In genomic region chr5:150496534-150496933, GRCh38 we compare ENCODE assay signal across 17 cellular contexts. TPM values are rescaled to one million over a fixed set of nuclear protein-coding genes. Genes with fewer than 3 reads are reported as not detected.
DNase-seq lines count a peak whose midpoint lies in the region; ATAC-seq and TF ChIP-seq lines count a peak whose summit lies in the region.
"Had no signal": no experiment of that assay in that cellular context is flagged by ENCODE, and none has a peak within 500 bp of the region (broad histone marks: within the 10 kb centered on the region; RNA-seq: fewer than 3 reads in every experiment).

No MANE protein-coding gene starts in this region.

- peaks cover 45% of the 10 kb centered on the region for H3F3A ChIP-seq in neural progenitor cell (ENCODE audit: low read depth)

- H3K4me3 ChIP-seq in neural progenitor cell: no peak overlapping the region
- H3K4me3 ChIP-seq in thoracic aorta: no peak overlapping the region
- H3K4me3 ChIP-seq: HAP-1 had no signal

- H3K4me3 Mint-ChIP-seq in neural progenitor cell: no peak overlapping the region
- H3K4me3 Mint-ChIP-seq: activated CD8-positive, alpha-beta T cell treated with anti-CD3 and anti-CD28 coated beads, Interleukin-2, amount 10 ng/mL, durations not matched to agents 7 days and 5 days; natural killer cell treated with Interleukin-12 subunit alpha and Interleukin-12 subunit beta and Interleukin-15 and Interleukin-18, amount 100 ng/mL, for 72 hours had no signal

- CTCF ChIA-PET in RWPE1 (lab: Yijun Ruan, JAX): interaction anchor here (0.7 to 1.1 kb wide), 2 partner anchors 21 to 23 kb away, joined by 3 read pairs; no protein-coding TSS in a partner anchor

- H3K4me1 ChIP-seq in neural progenitor cell: peaks cover 56% of the 10 kb centered on the region
- H3K4me1 ChIP-seq in thoracic aorta (ENCODE audit: control insufficient read depth in 1 of 2, low read depth in 2 of 2): peaks cover 45 to 87% of the 10 kb centered on the region in 2 donors

- no peaks in the 10 kb centered on the region for H3K9me3 ChIP-seq in neural progenitor cell (ENCODE audit: low read depth)
- no peaks in the 10 kb centered on the region for H3K9me3 ChIP-seq in thoracic aorta
- H3K9me3 ChIP-seq: HAP-1 had no signal

- no peaks in the 10 kb centered on the region for H3K9me3 Mint-ChIP-seq in neural progenitor cell
- H3K9me3 Mint-ChIP-seq: natural killer cell treated with Interleukin-12 subunit alpha and Interleukin-12 subunit beta and Interleukin-15 and Interleukin-18, amount 100 ng/mL, for 72 hours had no signal

- no peak for ATAC-seq in thoracic aorta (ENCODE audit: insufficient number of reproducible peaks, low FRiP score, low read depth)
- no peak for ATAC-seq in HG03097 (IDR thresholded peaks at IDR 0.05; ENCODE audit: low FRiP score, unreplicated experiment)
- ATAC-seq: activated CD8-positive, alpha-beta T cell treated with anti-CD3 and anti-CD28 coated beads, Interleukin-2, amount 10 ng/mL, durations not matched to agents 7 days and 5 days; natural killer cell treated with Interleukin-12 subunit alpha and Interleukin-12 subunit beta and Interleukin-15 and Interleukin-18, amount 100 ng/mL, for 72 hours had no signal

- H3K9ac ChIP-seq in neural progenitor cell: no peak overlapping the region

- no peak overlapping the region for H3K27ac Mint-ChIP-seq in neural progenitor cell
- H3K27ac Mint-ChIP-seq: activated CD8-positive, alpha-beta T cell treated with anti-CD3 and anti-CD28 coated beads, Interleukin-2, amount 10 ng/mL, durations not matched to agents 7 days and 5 days had no signal

- H3K4me2 ChIP-seq in neural progenitor cell: no peak overlapping the region

- no peaks in the 10 kb centered on the region for H3K27me3 ChIP-seq in neural progenitor cell
- no peaks in the 10 kb centered on the region for H3K27me3 ChIP-seq in thoracic aorta (replicated peaks; ENCODE audit: insufficient read depth)

- H2AFZ ChIP-seq in neural progenitor cell (replicated peaks): no peak overlapping the region

- H3K36me3 ChIP-seq in neural progenitor cell (no peaks in the 10 kb centered on the region), thoracic aorta (no peaks in the 10 kb centered on the region)

- H4K20me1 ChIP-seq in neural progenitor cell (ENCODE audit: low read depth): peaks cover 31% of the 10 kb centered on the region

- in situ Hi-C loops in ACHN (cut with HindIII; ENCODE audit: low pct_ligation_motif_present, low pct_unique_long_range_greater_than_20kb, low sequenced_read_pairs): no loop called here

- H3K36me3 Mint-ChIP-seq in neural progenitor cell: peaks cover 8% of the 10 kb centered on the region
- H3K36me3 Mint-ChIP-seq: natural killer cell treated with Interleukin-12 subunit alpha and Interleukin-12 subunit beta and Interleukin-15 and Interleukin-18, amount 100 ng/mL, for 72 hours had no signal

- no peak for TF ChIP-seq CTCF in RWPE1 (conservative IDR thresholded peaks at IDR 0.05; ENCODE audit: low read depth)
- TF ChIP-seq CTCF in neural progenitor cell (IDR thresholded peaks at IDR 0.05): no peak
- TF ChIP-seq CTCF in thoracic aorta (IDR thresholded peaks at IDR 0.05): no peak

- H3K27me3 Mint-ChIP-seq in neural progenitor cell (ENCODE audit: insufficient read depth, low read depth): peaks cover 5% of the 10 kb centered on the region
- H3K27me3 Mint-ChIP-seq: natural killer cell treated with Interleukin-12 subunit alpha and Interleukin-12 subunit beta and Interleukin-15 and Interleukin-18, amount 100 ng/mL, for 72 hours had no signal

- H3K79me2 ChIP-seq in neural progenitor cell (ENCODE audit: low read depth): peaks cover 96% of the 10 kb centered on the region

- H3K27ac ChIP-seq in RWPE1 (peak overlapping the region; percentile 97), epithelial cell of prostate (peak overlapping the region; percentile 88), neural progenitor cell (peak overlapping the region; percentile 31), thoracic aorta (peak overlapping the region; percentile 32 to 90)

- DNase-seq in RWPE1 (ENCODE audit: low spot score) (no peak), epithelial cell of prostate (ENCODE audit: low read depth, low spot score) (no peak), neural progenitor cell (ENCODE audit: low spot score) (no peak), thoracic aorta (ENCODE audit: low spot score) (no peak), ACHN (no peak), NCI-H1694 (lab: John Stamatoyannopoulos, UW) (no peak), NCI-H1105 (lab: John Stamatoyannopoulos, UW) (no peak)
- DNase-seq: activated CD8-positive, alpha-beta T cell treated with anti-CD3 and anti-CD28 coated beads, Interleukin-2, amount 10 ng/mL, durations not matched to agents 7 days and 5 days; cerebellar nuclear complex; GDM1; NCI-H1048; NCI-H446 treated with DMSO at 0.1 percent for 48 hours; RPMI8226; T1000 had no signal

- POLR2A ChIA-PET in RWPE1 (lab: Yijun Ruan, JAX; ENCODE audit: low non-redundant PET): no interaction called here

- peaks cover 65% of the 10 kb centered on the region for H3K4me1 Mint-ChIP-seq in neural progenitor cell

RNA-seq across cellular contexts. Expression of gene NDST1, which starts 11.4 kb away (rescaled TPM):
- total RNA-seq in neural progenitor cell (ENCODE audit: low replicate concordance) (22.9 and 45.6 TPM in 2 replicates), thoracic aorta (100 to 1,000 TPM; 112 to 131 TPM)

RNA-seq across cellular contexts. Expression of gene RPS14, which starts 47.0 kb away (rescaled TPM):
- total RNA-seq in neural progenitor cell (ENCODE audit: low replicate concordance) (3,204 and 3,639 TPM in 2 replicates), thoracic aorta (1,000 to 10,000 TPM; 1,311 to 1,492 TPM)

Comparison
In these comparisons a context has a peak if more than half of its experiments do, and no peak if none do; other contexts are left out.
1. H3K27ac ChIP-seq: peak in every context shown above with its lines; median percentile 97 in RWPE1; 88 in epithelial cell of prostate; 61 in thoracic aorta; 31 in neural progenitor cell.